ENCODE assay signal across 10 cellular contexts in the genomic region with DNA sequence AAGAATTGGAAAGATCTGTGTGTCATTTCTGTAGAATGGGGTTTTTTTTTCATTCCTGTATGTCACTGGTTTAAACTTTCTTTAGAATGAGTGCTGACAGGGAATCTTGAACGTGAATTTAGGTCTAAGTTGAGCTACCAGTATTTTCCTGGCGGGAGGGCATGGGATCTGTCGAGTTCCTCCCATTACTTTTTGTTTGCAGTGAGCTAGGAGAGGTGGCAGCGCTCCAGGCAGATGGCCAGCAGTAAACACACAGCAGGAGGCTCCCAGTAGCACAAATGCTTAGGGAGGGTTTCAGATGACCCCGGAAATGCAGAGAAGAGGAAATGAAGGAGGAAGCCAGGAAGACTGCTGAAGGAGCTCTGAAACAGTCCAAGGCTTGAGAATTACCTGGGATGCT.
DNase-seq lines count a peak whose midpoint lies in the region; ATAC-seq and TF ChIP-seq lines count a peak whose summit lies in the region.
"Had no signal": no experiment of that assay in that cellular context is flagged by ENCODE, and none has a peak within 500 bp of the region (broad histone marks: within the 10 kb centered on the region; RNA-seq: fewer than 3 reads in every experiment).

No MANE protein-coding gene starts in this region.

- CTCF ChIA-PET in CD4-positive, alpha-beta memory T cell (lab: Charles Lee; ENCODE audit: partially characterized antibody): no interaction called here

- peaks cover 31% of the 10 kb centered on the region for H3K4me1 ChIP-seq in CD4-positive, alpha-beta memory T cell (ENCODE audit: insufficient read depth, low read length)

- H3K4me1 Mint-ChIP-seq in CD4-positive, alpha-beta memory T cell: peaks cover 43 to 58% (median 47%) of the 10 kb centered on the region in 4 donors

- no peak overlapping the region for H3K4me3 ChIP-seq in WERI-Rb-1 (ENCODE audit: low read depth, low read length)
- H3K4me3 ChIP-seq in CD4-positive, alpha-beta memory T cell (ENCODE audit: low read length in 2 of 2): no peak overlapping the region

- H3K27me3 Mint-ChIP-seq in CD4-positive, alpha-beta memory T cell: no peaks in the 10 kb centered on the region

- peaks cover 61 to 65% of the 10 kb centered on the region in 2 donors for H3K36me3 Mint-ChIP-seq in CD4-positive, alpha-beta memory T cell

- TF ChIP-seq CTCF in WERI-Rb-1 (IDR thresholded peaks at IDR 0.05; ENCODE audit: low read depth, low read length): no peak

- ATAC-seq in HG03045 (IDR thresholded peaks at IDR 0.05; ENCODE audit: unreplicated experiment) (no peak), GM18519 (IDR thresholded peaks at IDR 0.05; ENCODE audit: low FRiP score, unreplicated experiment) (no peak), HG02885 (IDR thresholded peaks at IDR 0.05; ENCODE audit: poor library complexity, unreplicated experiment) (no peak)

- DNase-seq in COR-L47 (lab: John Stamatoyannopoulos, UW): peak; percentile 70
- peak; percentile 57 for DNase-seq in NCI-H146 (lab: John Stamatoyannopoulos, UW)
- DNase-seq in WERI-Rb-1: peak; percentile 58
- peak; percentile 62 for DNase-seq in iris pigment epithelial cell (ENCODE audit: low read depth)
- no peak for DNase-seq in CD4-positive, alpha-beta memory T cell
- DNase-seq: KBM-7; stimulated activated CD4-positive, alpha-beta T cell treated with anti-CD3 and anti-CD28 coated beads, Interleukin-2, amount 100 ng/mL, for 24 hours had no signal

- peak overlapping the region; percentile 47 for H3K27ac ChIP-seq in WERI-Rb-1
- no peak overlapping the region for H3K27ac ChIP-seq in CD4-positive, alpha-beta memory T cell (ENCODE audit: low read depth, low read length)

- intact Hi-C loops in CD4-positive, alpha-beta memory T cell (cut with micrococcal nuclease): no loop called here

- no peak overlapping the region for H3K4me3 Mint-ChIP-seq in CD4-positive, alpha-beta memory T cell

- POLR2A ChIA-PET in CD4-positive, alpha-beta memory T cell (lab: Charles Lee; ENCODE audit: partially characterized antibody): no interaction called here

- H3K36me3 ChIP-seq in WERI-Rb-1: no peaks in the 10 kb centered on the region; the same call in none of the 2 replicates
- H3K36me3 ChIP-seq in CD4-positive, alpha-beta memory T cell (ENCODE audit: insufficient read depth, low read length): peaks cover 20% of the 10 kb centered on the region

- H3K27me3 ChIP-seq in WERI-Rb-1 (ENCODE audit: insufficient read depth, low read depth, severe bottlenecking): no peaks in the 10 kb centered on the region
- no peaks in the 10 kb centered on the region for H3K27me3 ChIP-seq in CD4-positive, alpha-beta memory T cell (ENCODE audit: insufficient read depth, low read length)

- no peaks in the 10 kb centered on the region for H3K9me3 Mint-ChIP-seq in CD4-positive, alpha-beta memory T cell

- H3K27ac Mint-ChIP-seq in CD4-positive, alpha-beta memory T cell: peak overlapping the region in 3 of 7 donors; percentile 6 to 78 (median 6)

- no peaks in the 10 kb centered on the region for H3K9me3 ChIP-seq in WERI-Rb-1 (ENCODE audit: severe bottlenecking)
- H3K9me3 ChIP-seq in CD4-positive, alpha-beta memory T cell (ENCODE audit: control insufficient read depth in 1 of 2, low read length in 2 of 2): no peaks in the 10 kb centered on the region

Comparison
In these comparisons a context has a peak if more than half of its experiments do, and no peak if none do; other contexts are left out.
1. DNase-seq: peak in COR-L47 (single experiment), NCI-H146 (single experiment), WERI-Rb-1 (single experiment) and iris pigment epithelial cell (single experiment); none in CD4-positive, alpha-beta memory T cell (0 of 5).